In genomic region chr2:125281242-125281641, GRCh38 we compare ENCODE assay signal across 28 cellular contexts.
"Had no signal": no experiment of that assay in that cellular context is flagged by ENCODE, and none has a peak within 500 bp of the region (broad histone marks: within the 10 kb centered on the region; RNA-seq: fewer than 3 reads in every experiment).

No MANE protein-coding gene starts in this region.

- DNase-seq: colonic mucosa; cortex of kidney; dermis blood vessel endothelial cell; dorsolateral prefrontal cortex; effector CD4-positive, alpha-beta T cell; effector CD8-positive, alpha-beta T cell; effector memory CD4-positive, alpha-beta T cell; effector memory CD8-positive, alpha-beta T cell; endodermal cell; erythroblast; esophagus squamous epithelium; foreskin fibroblast; foreskin keratinocyte; foreskin melanocyte; gastrocnemius medialis; glutamatergic neuron; head of caudate nucleus; heart left ventricle; heart right ventricle had no signal

- H3K27ac ChIP-seq: colonic mucosa, coronary artery, dorsolateral prefrontal cortex, epithelial cell of prostate, esophagus muscularis mucosa, esophagus squamous epithelium, foreskin keratinocyte, gastrocnemius medialis, gastroesophageal sphincter, heart left ventricle, heart right ventricle had no signal

- FAIRE-seq: colon, endometrium, endothelial cell of umbilical vein, frontal cortex had no signal

- H3K9me3 ChIP-seq: colonic mucosa, esophagus muscularis mucosa, gastrocnemius medialis, gastroesophageal sphincter had no signal

- H3K36me3 ChIP-seq: colonic mucosa, esophagus muscularis mucosa, esophagus squamous epithelium, gastrocnemius medialis, gastroesophageal sphincter, heart left ventricle, heart right ventricle had no signal

- H3K4me3 ChIP-seq: colonic mucosa, coronary artery, dorsolateral prefrontal cortex, esophagus muscularis mucosa, esophagus squamous epithelium, gastrocnemius medialis, gastroesophageal sphincter, heart left ventricle, heart right ventricle had no signal

- H3K4me1 ChIP-seq: colonic mucosa, esophagus muscularis mucosa, esophagus squamous epithelium, foreskin keratinocyte, gastrocnemius medialis, gastroesophageal sphincter, heart left ventricle, heart right ventricle had no signal

- ATAC-seq: effector memory CD8-positive, alpha-beta T cell; esophagus mucosa; foreskin keratinocyte; gastrocnemius medialis; gastroesophageal sphincter; heart left ventricle; heart right ventricle had no signal

- H3K27me3 ChIP-seq: colonic mucosa, esophagus muscularis mucosa, esophagus squamous epithelium, foreskin keratinocyte, gastrocnemius medialis, gastroesophageal sphincter, heart left ventricle, heart right ventricle had no signal
